8 cellular contexts compared by ENCODE assay signal in genomic region chr3:134029734-134030381, GRCh38. TPM values are rescaled to one million over a fixed set of nuclear protein-coding genes. Genes with fewer than 3 reads are reported as not detected.
DNase-seq lines count a peak whose midpoint lies in the region; ATAC-seq, FAIRE-seq and TF ChIP-seq lines count a peak whose summit lies in the region.

SLCO2A1 (minus strand) TSS chr3:134029925; CDS start chr3:134029802, 123 bp downstream.

- no peaks in the 10 kb centered on the region for H3K9me3 Mint-ChIP-seq in activated T-cell treated with anti-CD3 and anti-CD28 coated beads, Interleukin-2, amount 50 U/mL, for 4 hours
- no peaks in the 10 kb centered on the region for H3K9me3 Mint-ChIP-seq in nephron

- peak within 1 kb of the TSS; percentile 68 to 98 (median 91) for H3K27ac Mint-ChIP-seq in nephron

- no peak within 1 kb of the TSS for H3K27ac ChIP-seq in SK-N-MC

- peak within 1 kb of the TSS; percentile 72 for H3K4me3 ChIP-seq in SK-N-MC
- H3K4me3 ChIP-seq in fibroblast of villous mesenchyme (ENCODE audit: low read depth, low read length): peak within 1 kb of the TSS; percentile 56

- FAIRE-seq in H54 (lab: Jason Lieb, UNC): no peak

- H3K4me1 Mint-ChIP-seq in activated T-cell treated with anti-CD3 and anti-CD28 coated beads, Interleukin-2, amount 50 U/mL, for 4 hours (ENCODE audit: low read depth): peaks cover 2% of the 10 kb centered on the region
- H3K4me1 Mint-ChIP-seq in nephron: peaks cover 17% of the 10 kb centered on the region

- POLR2A ChIA-PET in GM10248 (lab: Yijun Ruan, JAX): no interaction called here

- no peak for TF ChIP-seq CTCF in fibroblast of villous mesenchyme (IDR thresholded peaks at IDR 0.05; ENCODE audit: insufficient read depth, low read depth, low read length)
- TF ChIP-seq CTCF in nephron (IDR thresholded peaks at IDR 0.05; ENCODE audit: unreplicated experiment in 3 of 3): no peak
- TF ChIP-seq CTCF in GM10248 (IDR thresholded peaks at IDR 0.05; ENCODE audit: control extremely low read depth, extremely low read depth, low read depth, missing control alignments): no peak

- H3K36me3 Mint-ChIP-seq in activated T-cell treated with anti-CD3 and anti-CD28 coated beads, Interleukin-2, amount 50 U/mL, for 4 hours (ENCODE audit: insufficient read depth): no peaks in the 10 kb centered on the region
- H3K36me3 Mint-ChIP-seq in nephron (ENCODE audit: low read depth): no peaks in the 10 kb centered on the region

- DNase-seq in activated T-cell treated with anti-CD3 and anti-CD28 coated beads, Interleukin-2, amount 50 U/mL, for 4 hours: no peak
- no peak for DNase-seq in activated T-cell treated with anti-CD3 and anti-CD28 coated beads for 4 hours
- no peak for DNase-seq in SK-N-MC (ENCODE audit: low read depth, low spot score)
- DNase-seq in fibroblast of villous mesenchyme (ENCODE audit: low read depth): peak; percentile 18
- no peak for DNase-seq in RKO (ENCODE audit: low spot score)
- DNase-seq in GM10248 (ENCODE audit: extremely low spot score): no peak
- no peak for DNase-seq in H54 (ENCODE audit: insufficient read length, low spot score)

- H3K9me3 ChIP-seq in SK-N-MC (ENCODE audit: low read depth, low read length): no peaks in the 10 kb centered on the region

- H3K36me3 ChIP-seq in SK-N-MC (ENCODE audit: insufficient read depth, low read length): no peaks in the 10 kb centered on the region

- no peak within 1 kb of the TSS for H3K9ac ChIP-seq in SK-N-MC (ENCODE audit: insufficient read length)

- peak within 1 kb of the TSS; percentile 37 for H3K4me3 Mint-ChIP-seq in activated T-cell treated with anti-CD3 and anti-CD28 coated beads, Interleukin-2, amount 50 U/mL, for 4 hours
- H3K4me3 Mint-ChIP-seq in nephron: peak within 1 kb of the TSS; percentile 87 to 96 (median 93)

- TF ChIP-seq POLR2A in H54 (IDR thresholded peaks at IDR 0.05; ENCODE audit: low read depth, low read length): no peak

- peaks cover 49% of the 10 kb centered on the region for H3K27me3 Mint-ChIP-seq in activated T-cell treated with anti-CD3 and anti-CD28 coated beads, Interleukin-2, amount 50 U/mL, for 4 hours (ENCODE audit: low read depth)
- peaks cover 65% of the 10 kb centered on the region for H3K27me3 Mint-ChIP-seq in nephron (ENCODE audit: low read depth)

- CTCF ChIA-PET in GM10248 (lab: Yijun Ruan, JAX): no interaction called here

- peak; percentile 49 to 51 for ATAC-seq in activated T-cell treated with anti-CD3 and anti-CD28 coated beads, Interleukin-2, amount 50 U/mL, for 4 hours

RNA-seq across cellular contexts. Expression of gene SLCO2A1, which starts in this region (rescaled TPM):
- under 1 TPM in 2 of 3 donors, not detected in 1; 0.08 to 0.15 TPM for total RNA-seq in activated T-cell treated with anti-CD3 and anti-CD28 coated beads, Interleukin-2, amount 50 U/mL, for 4 hours
- total RNA-seq in fibroblast of villous mesenchyme: 0.32 and 0.43 TPM in 2 replicates

Comparison
In these comparisons a context has a peak if more than half of its experiments do, and no peak if none do; other contexts are left out.
1. Peak in ATAC-seq in activated T-cell treated with anti-CD3 and anti-CD28 coated beads, Interleukin-2, amount 50 U/mL, for 4 hours; RNA of the gene not detected or under 1 TPM.
2. Peak in DNase-seq and H3K4me3 ChIP-seq in fibroblast of villous mesenchyme; RNA of the gene not detected or under 1 TPM.